ENCODE assay signal across 8 cellular contexts in the genomic region with DNA sequence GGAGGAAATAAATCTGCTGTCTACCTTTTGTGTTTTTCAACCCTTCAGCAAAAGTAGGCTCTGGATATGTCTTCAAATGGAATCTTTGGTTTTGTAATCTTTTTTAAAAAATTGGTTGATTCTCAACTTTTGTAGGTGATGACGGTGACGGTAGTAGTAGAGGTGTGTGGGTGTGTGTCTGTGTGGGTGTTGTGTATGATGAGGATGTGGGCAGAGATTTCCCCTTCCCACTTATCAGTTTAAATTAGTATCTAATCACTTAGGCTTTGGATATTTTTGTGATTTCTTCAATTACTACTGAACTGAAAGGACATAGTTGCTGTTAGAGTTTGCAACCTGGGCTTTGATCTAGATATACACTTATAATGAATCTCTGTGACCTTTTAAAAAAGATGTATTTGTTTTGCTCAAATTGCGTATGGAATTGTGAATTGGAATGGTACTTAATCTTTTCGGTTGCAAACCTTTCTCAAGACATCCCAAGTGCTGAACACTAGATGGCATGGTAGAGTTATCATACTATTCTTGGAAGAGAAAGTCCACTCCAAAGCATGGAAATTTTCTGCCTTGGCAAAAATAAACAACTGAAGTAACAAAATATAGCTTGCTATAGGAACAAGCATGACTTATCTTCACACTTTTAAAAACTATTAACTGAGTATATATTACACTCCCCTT. TPM values are rescaled to one million over a fixed set of nuclear protein-coding genes. Genes with fewer than 3 reads are reported as not detected.
DNase-seq lines count a peak whose midpoint lies in the region; ATAC-seq, FAIRE-seq and TF ChIP-seq lines count a peak whose summit lies in the region.

No MANE protein-coding gene starts in this region.

- no peaks in the 10 kb centered on the region for H3F3A ChIP-seq in PC-9 (ENCODE audit: insufficient read depth, low read depth)

- CTCF ChIA-PET in PC-9 (lab: Charles Lee): no interaction called here
- CTCF ChIA-PET in activated CD8-positive, alpha-beta memory T cell treated with anti-CD3 and anti-CD28 coated beads, Interleukin-2, amount 10 ng/mL, durations not matched to agents 7 days and 5 days (lab: Charles Lee): no interaction called here

- H3K9me3 Mint-ChIP-seq in activated CD8-positive, alpha-beta memory T cell treated with anti-CD3 and anti-CD28 coated beads, Interleukin-2, amount 10 ng/mL, durations not matched to agents 7 days and 5 days (ENCODE audit: low read depth): no peaks in the 10 kb centered on the region

- no peak for ATAC-seq in GM21786 (IDR thresholded peaks at IDR 0.05; ENCODE audit: unreplicated experiment)
- ATAC-seq in activated CD8-positive, alpha-beta memory T cell treated with anti-CD3 and anti-CD28 coated beads, Interleukin-2, amount 10 ng/mL, durations not matched to agents 7 days and 5 days: no peak

- no peaks in the 10 kb centered on the region for H3K27me3 ChIP-seq in PC-9 (ENCODE audit: insufficient read depth, low read depth)

- peak; percentile 62 for FAIRE-seq in GM19239 (lab: Jason Lieb, UNC)

- H3K27ac Mint-ChIP-seq in activated CD8-positive, alpha-beta memory T cell treated with anti-CD3 and anti-CD28 coated beads, Interleukin-2, amount 10 ng/mL, durations not matched to agents 7 days and 5 days: no peak overlapping the region

- H3K4me1 Mint-ChIP-seq in activated CD8-positive, alpha-beta memory T cell treated with anti-CD3 and anti-CD28 coated beads, Interleukin-2, amount 10 ng/mL, durations not matched to agents 7 days and 5 days: no peaks in the 10 kb centered on the region

- no peaks in the 10 kb centered on the region for H3K9me2 ChIP-seq in PC-9 (ENCODE audit: insufficient read depth)

- intact Hi-C loops in PC-9 (cut with micrococcal nuclease; ENCODE audit: unreplicated experiment): loop anchor here (10.0 kb wide), 1 partner anchor 133 kb away; no protein-coding TSS in a partner anchor

- H4K20me1 ChIP-seq in PC-9 (ENCODE audit: insufficient read depth): no peaks in the 10 kb centered on the region

- no peaks in the 10 kb centered on the region for H3K36me3 Mint-ChIP-seq in activated CD8-positive, alpha-beta memory T cell treated with anti-CD3 and anti-CD28 coated beads, Interleukin-2, amount 10 ng/mL, durations not matched to agents 7 days and 5 days

- no peak overlapping the region for H3K4me3 Mint-ChIP-seq in activated CD8-positive, alpha-beta memory T cell treated with anti-CD3 and anti-CD28 coated beads, Interleukin-2, amount 10 ng/mL, durations not matched to agents 7 days and 5 days

- no peaks in the 10 kb centered on the region for H3K4me1 ChIP-seq in PC-9 (replicated peaks; ENCODE audit: insufficient read depth)

- H3K4me3 ChIP-seq in PC-9 (no peak overlapping the region), fibroblast of villous mesenchyme (ENCODE audit: low read depth, low read length) (no peak overlapping the region), skeletal muscle cell (ENCODE audit: low read depth, low read length) (no peak overlapping the region)

- DNase-seq in GM19239 (ENCODE audit: insufficient read length, low spot score): no peak
- no peak for DNase-seq in PC-9
- DNase-seq in fibroblast of villous mesenchyme (ENCODE audit: low read depth): peak; percentile 54
- peak; percentile 4 for DNase-seq in skeletal muscle cell (ENCODE audit: low read depth)
- DNase-seq in activated gamma-delta T cell treated with Interleukin-2 at 50 U/mL for 16 hours: no peak
- DNase-seq in activated CD8-positive, alpha-beta memory T cell treated with anti-CD3 and anti-CD28 coated beads, Interleukin-2, amount 10 ng/mL, durations not matched to agents 7 days and 5 days: no peak
- no peak for DNase-seq in NCI-H2107 treated with DMSO at 0.1 percent for 48 hours (lab: John Stamatoyannopoulos, UW; ENCODE audit: unreplicated experiment)

- H3K27ac ChIP-seq in PC-9: no peak overlapping the region

- POLR2A ChIA-PET in PC-9 (lab: Charles Lee; ENCODE audit: unreplicated experiment): no interaction called here

- no peak overlapping the region; the same call in 1 of the 2 replicates for H2AFZ ChIP-seq in PC-9

- no peaks in the 10 kb centered on the region for H3K79me2 ChIP-seq in PC-9 (ENCODE audit: low read depth)

- no TSS peak for BruUV-seq in PC-9 (replicated peaks; lab: Mats Ljungman, UMichigan)

- TF ChIP-seq CTCF in PC-9 (conservative IDR thresholded peaks at IDR 0.05): peak; percentile 62
- TF ChIP-seq CTCF in fibroblast of villous mesenchyme (IDR thresholded peaks at IDR 0.05; ENCODE audit: insufficient read depth, low read depth, low read length): peak; percentile 67

- H3K36me3 ChIP-seq in PC-9 (ENCODE audit: low read depth): no peaks in the 10 kb centered on the region

- no peaks in the 10 kb centered on the region for H3K9me3 ChIP-seq in PC-9 (ENCODE audit: insufficient read depth, low read depth)

- peaks cover 19% of the 10 kb centered on the region for H3K27me3 Mint-ChIP-seq in activated CD8-positive, alpha-beta memory T cell treated with anti-CD3 and anti-CD28 coated beads, Interleukin-2, amount 10 ng/mL, durations not matched to agents 7 days and 5 days

- no peak overlapping the region for H3K4me2 ChIP-seq in PC-9

RNA-seq across cellular contexts. Expression of a gene that starts 51.9 kb away (rescaled TPM):
- total RNA-seq in PC-9 (2021) (not detected in 2 replicates), fibroblast of villous mesenchyme (not detected in 2 replicates)
- not detected for total RNA-seq in activated CD8-positive, alpha-beta memory T cell treated with anti-CD3 and anti-CD28 coated beads, Interleukin-2, amount 10 ng/mL, durations not matched to agents 7 days and 5 days

Comparison
In these comparisons a context has a peak if more than half of its experiments do, and no peak if none do; other contexts are left out.
1. DNase-seq: peak in fibroblast of villous mesenchyme (single experiment) and skeletal muscle cell (single experiment); none in GM19239 (single experiment), PC-9 (0 of 2), activated gamma-delta T cell treated with Interleukin-2 at 50 U/mL for 16 hours (single experiment), activated CD8-positive, alpha-beta memory T cell treated with anti-CD3 and anti-CD28 coated beads, Interleukin-2, amount 10 ng/mL, durations not matched to agents 7 days and 5 days (single experiment) and NCI-H2107 treated with DMSO at 0.1 percent for 48 hours (single experiment).